ENCODE assay signal across 32 cellular contexts in the genomic region with DNA sequence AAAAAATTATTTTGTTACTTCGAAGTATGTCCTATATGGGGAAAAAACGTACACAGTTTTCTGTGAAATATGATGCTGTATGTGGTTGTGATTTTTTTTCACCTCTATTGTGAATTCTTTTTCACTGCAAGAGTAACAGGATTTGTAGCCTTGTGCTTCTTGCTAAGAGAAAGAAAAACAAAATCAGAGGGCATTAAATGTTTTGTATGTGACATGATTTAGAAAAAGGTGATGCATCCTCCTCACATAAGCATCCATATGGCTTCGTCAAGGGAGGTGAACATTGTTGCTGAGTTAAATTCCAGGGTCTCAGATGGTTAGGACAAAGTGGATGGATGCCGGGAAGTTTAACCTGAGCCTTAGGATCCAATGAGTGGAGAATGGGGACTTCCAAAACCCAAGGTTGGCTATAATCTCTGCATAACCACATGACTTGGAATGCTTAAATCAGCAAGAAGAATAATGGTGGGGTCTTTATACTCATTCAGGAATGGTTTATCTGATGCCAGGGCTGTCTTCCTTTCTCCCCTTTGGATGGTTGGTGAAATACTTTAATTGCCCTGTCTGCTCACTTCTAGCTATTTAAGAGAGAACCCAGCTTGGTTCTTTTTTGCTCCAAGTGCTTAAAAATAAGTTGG. TPM values are rescaled to one million over a fixed set of nuclear protein-coding genes. Genes with fewer than 3 reads are reported as not detected.
"Had no signal": no experiment of that assay in that cellular context is flagged by ENCODE, and none has a peak within 500 bp of the region (broad histone marks: within the 10 kb centered on the region; RNA-seq: fewer than 3 reads in every experiment).

No MANE protein-coding gene starts in this region.

- DNase-seq: hippocampal formation; kidney glomerular epithelial cell; left cardiac atrium; mesendoderm; naive B cell; natural killer cell; nephron progenitor cell; occipital lobe; right lobe of liver; stimulated activated CD4-positive, alpha-beta T cell treated with anti-CD3 and anti-CD28 coated beads, Interleukin-12 subunit alpha, Interleukin-12 subunit beta, amount 100 ng/mL, for 4 hours; stimulated activated CD4-positive, alpha-beta T cell treated with anti-CD3 and anti-CD28 coated beads, Interleukin-15, amount 100 ng/mL, for 24 hours; stimulated activated CD4-positive, alpha-beta T cell treated with anti-CD3 and anti-CD28 coated beads, Interleukin-2, amount 100 ng/mL, for 24 hours; stimulated activated CD4-positive, alpha-beta T cell treated with anti-CD3 and anti-CD28 coated beads, Interleukin-4, amount 100 ng/mL, for 1 hour; stimulated activated naive B cell treated with anti-CD40 and anti-IgM and Interleukin-4, amounts not matched to agents 10 μg/mL and 1 μg/mL and 100 μg/mL, for 72 hours; stimulated activated naive CD8-positive, alpha-beta T cell treated with anti-CD3 and anti-CD28 coated beads, Interleukin-15, Interleukin-2, amounts not matched to agents 100 U/mL and 50 U/mL, for 24 hours; stomach; testis; thyroid gland; transverse colon; upper lobe of left lung had no signal

- H3K9me3 ChIP-seq: neutrophil, right atrium auricular region, right lobe of liver, stomach, testis, thyroid gland, transverse colon, upper lobe of left lung, vagina had no signal

- H3K36me3 ChIP-seq: neural progenitor cell, neutrophil, right atrium auricular region, right lobe of liver, thyroid gland, upper lobe of left lung, vagina had no signal

- H3K27ac ChIP-seq: neural progenitor cell, neutrophil, parathyroid adenoma, right atrium auricular region, right lobe of liver, skin epidermis, stomach, testis, thyroid gland, transverse colon, upper lobe of left lung, vagina had no signal

- H3K4me3 ChIP-seq: lung, neural progenitor cell, right atrium auricular region, right lobe of liver, skin epidermis, stomach, testis, thyroid gland, transverse colon, upper lobe of left lung, vagina had no signal

- FAIRE-seq: keratinocyte had no signal

- H3K4me2 ChIP-seq: neural progenitor cell had no signal

- ATAC-seq: left cardiac atrium; left lobe of liver; natural killer cell; right lobe of liver; stimulated activated naive B cell treated with anti-CD40 and anti-IgM and Interleukin-4, amounts not matched to agents 10 μg/mL and 1 μg/mL and 100 μg/mL, for 72 hours; stimulated activated naive CD8-positive, alpha-beta T cell treated with anti-CD3 and anti-CD28 coated beads, Interleukin-15, Interleukin-2, amounts not matched to agents 100 U/mL and 50 U/mL, for 24 hours had no signal

- H3K9ac ChIP-seq: neural progenitor cell, parathyroid adenoma had no signal

- H3K4me1 ChIP-seq: neural progenitor cell, testis, thyroid gland had no signal

- H3K27me3 ChIP-seq: neural progenitor cell, neutrophil, right atrium auricular region, right lobe of liver, stomach, testis, thyroid gland, transverse colon, upper lobe of left lung, vagina had no signal

- H2AFZ ChIP-seq: neural progenitor cell, parathyroid adenoma had no signal

RNA-seq across cellular contexts. Expression of a gene that starts 38.3 kb away (rescaled TPM):
- total RNA-seq: natural killer cell, osteocyte, posterior vena cava, pulmonary artery endothelial cell had no signal
